ENCODE assay signal across 8 cellular contexts in genomic region chr1:172531846-172532699, GRCh38. TPM values are rescaled to one million over a fixed set of nuclear protein-coding genes. Genes with fewer than 3 reads are reported as not detected.
DNase-seq lines count a peak whose midpoint lies in the region; ATAC-seq, FAIRE-seq and TF ChIP-seq lines count a peak whose summit lies in the region.

No MANE protein-coding gene starts in this region.

- H3K4me3 Mint-ChIP-seq in central memory CD8-positive, alpha-beta T cell: peak overlapping the region; percentile 96

- peaks cover 16% of the 10 kb centered on the region for H3K36me3 Mint-ChIP-seq in central memory CD8-positive, alpha-beta T cell (ENCODE audit: insufficient read depth)

- H3K27ac ChIP-seq in AG04450 (ENCODE audit: low read depth, low read length): peak overlapping the region; percentile 91
- H3K27ac ChIP-seq in WERI-Rb-1: peak overlapping the region; percentile 98

- TF ChIP-seq CTCF in AG04450 (IDR thresholded peaks at IDR 0.05; ENCODE audit: low read depth, low read length) (no peak), WERI-Rb-1 (IDR thresholded peaks at IDR 0.05; ENCODE audit: low read depth, low read length) (no peak)

- H3K9me3 Mint-ChIP-seq in central memory CD8-positive, alpha-beta T cell: no peaks in the 10 kb centered on the region

- peak; percentile 96 for DNase-seq in AG04450 (ENCODE audit: low read depth, low spot score)
- peak; percentile 89 for DNase-seq in NCI-H2196 (lab: John Stamatoyannopoulos, UW; ENCODE audit: unreplicated experiment)
- DNase-seq in WERI-Rb-1: peak; percentile 91
- DNase-seq in central memory CD8-positive, alpha-beta T cell (ENCODE audit: low spot score in 2 of 2): peak; percentile 78 to 91
- DNase-seq in stimulated activated CD4-positive, alpha-beta T cell treated with anti-CD3 and anti-CD28 coated beads, Interleukin-12 subunit alpha, Interleukin-12 subunit beta, amount 100 ng/mL, for 4 hours: peak; percentile 66

- H3K27ac Mint-ChIP-seq in central memory CD8-positive, alpha-beta T cell (ENCODE audit: low read depth): peak overlapping the region; percentile 98

- H3K27me3 Mint-ChIP-seq in central memory CD8-positive, alpha-beta T cell: peaks cover 17% of the 10 kb centered on the region

- CTCF ChIA-PET in AG04450 (lab: Charles Lee): interaction anchor here (0.6 to 0.9 kb wide), 3 partner anchors 22 to 819 kb away, joined by 3 to 10 read pairs (median 6); no protein-coding TSS in a partner anchor

- no peaks in the 10 kb centered on the region; the same call in 1 of the 2 replicates for H3K9me3 ChIP-seq in AG04450 (ENCODE audit: control insufficient read depth, insufficient read depth, low read length)
- H3K9me3 ChIP-seq in WERI-Rb-1 (ENCODE audit: severe bottlenecking): no peaks in the 10 kb centered on the region

- H3K4me1 Mint-ChIP-seq in central memory CD8-positive, alpha-beta T cell: peaks cover 53% of the 10 kb centered on the region

- ATAC-seq in GM18873 (IDR thresholded peaks at IDR 0.05; ENCODE audit: low FRiP score, unreplicated experiment): peak; percentile 72
- ATAC-seq in HG03135 (IDR thresholded peaks at IDR 0.05; ENCODE audit: unreplicated experiment): peak; percentile 71
- peak; percentile 77 for ATAC-seq in central memory CD8-positive, alpha-beta T cell (replicated peaks; ENCODE audit: extremely low read depth, poor library complexity, severe bottlenecking)

- FAIRE-seq in islet of Langerhans (lab: Jason Lieb, UNC): peak; percentile 99

- H3K36me3 ChIP-seq in WERI-Rb-1: peaks cover 6% of the 10 kb centered on the region

- POLR2A ChIA-PET in AG04450 (lab: Yijun Ruan, JAX): interaction anchor here (0.5 to 1.5 kb wide), 10 partner anchors 10 to 1691 kb away, joined by 3 to 6 read pairs (median 3); partner anchors contain the start of gene METTL13

- peak overlapping the region; percentile 88 for H3K4me3 ChIP-seq in AG04450 (ENCODE audit: low read depth, low read length)
- H3K4me3 ChIP-seq in WERI-Rb-1 (ENCODE audit: low read depth, low read length): peak overlapping the region; percentile 91

- peaks cover 11% of the 10 kb centered on the region for H3K27me3 ChIP-seq in AG04450 (ENCODE audit: control insufficient read depth, insufficient read depth, low read length)
- H3K27me3 ChIP-seq in WERI-Rb-1 (ENCODE audit: insufficient read depth, low read depth, severe bottlenecking): peaks cover 38% of the 10 kb centered on the region

RNA-seq across cellular contexts. Expression of gene SUCO, which starts 0.9 kb away (rescaled TPM):
- polyA plus RNA-seq in AG04450 (2011; rRNA removed): 17.6 and 25.1 TPM in 2 replicates
- 14.8 and 30.1 TPM in 2 replicates for polyA minus RNA-seq in AG04450 (2011; rRNA and poly(A)+ RNA removed)

Comparison
In these comparisons a context has a peak if more than half of its experiments do, and no peak if none do; other contexts are left out.
1. Peak in every context shown above with its lines: DNase-seq, ATAC-seq, H3K4me3 ChIP-seq and H3K27ac ChIP-seq.